8 cellular contexts compared by ENCODE assay signal in the genomic region with DNA sequence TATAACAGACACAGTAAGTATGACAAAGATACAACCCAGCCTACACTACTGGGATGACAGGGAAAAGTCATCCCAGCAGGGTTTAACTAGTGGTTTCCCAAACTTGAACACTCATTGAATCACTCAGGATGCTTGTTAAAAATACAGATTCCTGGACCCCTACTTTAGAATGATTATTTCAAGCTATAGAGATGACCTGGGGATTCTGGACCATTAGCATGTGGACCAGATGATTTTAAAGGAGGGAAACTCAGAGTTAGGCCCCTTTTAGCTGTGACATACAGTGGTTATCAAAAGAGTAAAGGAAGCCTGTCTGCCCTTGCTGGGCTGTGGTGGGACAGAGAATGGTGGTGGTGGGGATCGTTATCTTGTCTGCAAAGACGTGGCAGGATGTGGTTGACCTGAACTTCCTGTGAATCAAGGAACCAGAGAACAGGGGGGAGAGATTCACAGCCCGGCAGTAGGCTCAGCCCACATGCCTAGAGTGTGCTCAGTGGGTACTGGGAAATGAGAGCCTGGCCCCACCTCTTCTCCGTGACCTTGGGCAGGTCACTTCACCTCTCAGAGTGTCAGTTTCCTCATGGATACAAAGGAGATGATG.
DNase-seq lines count a peak whose midpoint lies in the region; ATAC-seq and TF ChIP-seq lines count a peak whose summit lies in the region.
"Had no signal": no experiment of that assay in that cellular context is flagged by ENCODE, and none has a peak within 500 bp of the region (broad histone marks: within the 10 kb centered on the region; RNA-seq: fewer than 3 reads in every experiment).

No MANE protein-coding gene starts in this region.

- H3K4me1 ChIP-seq in testis = no peaks in the 10 kb centered on the region
- H3K4me1 ChIP-seq: psoas muscle had no signal

- H3K36me3 ChIP-seq in testis (ENCODE audit: low read depth, missing control alignments) = no peaks in the 10 kb centered on the region

- peaks cover 3% of the 10 kb centered on the region for H3K36me3 Mint-ChIP-seq in memory B cell

- no peaks in the 10 kb centered on the region for H3K9me3 ChIP-seq in testis
- H3K9me3 ChIP-seq: psoas muscle had no signal

- intact Hi-C loops in testis (cut with DNase I; ENCODE audit: low total_unique reads) = no loop called here

- no peaks in the 10 kb centered on the region for H3K27me3 ChIP-seq in testis

- peak; percentile 37 for ATAC-seq in HG02938 (IDR thresholded peaks at IDR 0.05; ENCODE audit: unreplicated experiment)
- peak; percentile 83 for ATAC-seq in memory B cell (ENCODE audit: low read depth)
- ATAC-seq in HG03097 (IDR thresholded peaks at IDR 0.05; ENCODE audit: low FRiP score, unreplicated experiment) = no peak

- TF ChIP-seq POLR2A in testis (IDR thresholded peaks at IDR 0.05) = no peak

- H3K4me1 Mint-ChIP-seq in memory B cell = peaks cover 72% of the 10 kb centered on the region

- peak overlapping the region; percentile 7 for H3K27ac Mint-ChIP-seq in memory B cell

- peak overlapping the region; percentile 33 for H3K4me3 Mint-ChIP-seq in memory B cell

- H3K9me3 Mint-ChIP-seq in memory B cell = peaks cover 3% of the 10 kb centered on the region

- TF ChIP-seq CTCF in testis (IDR thresholded peaks at IDR 0.05) = no peak

- no peak overlapping the region for H3K4me3 ChIP-seq in testis
- H3K4me3 ChIP-seq: psoas muscle had no signal

- DNase-seq in SKM-1 (lab: John Stamatoyannopoulos, UW; ENCODE audit: unreplicated experiment) (peak; percentile 89), memory B cell (ENCODE audit: low spot score in 2 of 2) (peak; percentile 51 to 66), testis (peak; percentile 41), NCI-H774 (lab: John Stamatoyannopoulos, UW) (no peak)
- DNase-seq in activated gamma-delta T cell treated with anti-CD3 and anti-CD28 coated beads, Interleukin-2, amount 50 U/mL, for 16 hours (ENCODE audit: low read depth) = peak; percentile 82
- DNase-seq: psoas muscle had no signal

- no peaks in the 10 kb centered on the region for H3K27me3 Mint-ChIP-seq in memory B cell

- 73% methylated on average over 4 of the region's 4 CpGs for WGBS in testis, 2 donors

- H3K27ac ChIP-seq in testis = no peak overlapping the region
- H3K27ac ChIP-seq: psoas muscle had no signal
